In the genomic region with DNA sequence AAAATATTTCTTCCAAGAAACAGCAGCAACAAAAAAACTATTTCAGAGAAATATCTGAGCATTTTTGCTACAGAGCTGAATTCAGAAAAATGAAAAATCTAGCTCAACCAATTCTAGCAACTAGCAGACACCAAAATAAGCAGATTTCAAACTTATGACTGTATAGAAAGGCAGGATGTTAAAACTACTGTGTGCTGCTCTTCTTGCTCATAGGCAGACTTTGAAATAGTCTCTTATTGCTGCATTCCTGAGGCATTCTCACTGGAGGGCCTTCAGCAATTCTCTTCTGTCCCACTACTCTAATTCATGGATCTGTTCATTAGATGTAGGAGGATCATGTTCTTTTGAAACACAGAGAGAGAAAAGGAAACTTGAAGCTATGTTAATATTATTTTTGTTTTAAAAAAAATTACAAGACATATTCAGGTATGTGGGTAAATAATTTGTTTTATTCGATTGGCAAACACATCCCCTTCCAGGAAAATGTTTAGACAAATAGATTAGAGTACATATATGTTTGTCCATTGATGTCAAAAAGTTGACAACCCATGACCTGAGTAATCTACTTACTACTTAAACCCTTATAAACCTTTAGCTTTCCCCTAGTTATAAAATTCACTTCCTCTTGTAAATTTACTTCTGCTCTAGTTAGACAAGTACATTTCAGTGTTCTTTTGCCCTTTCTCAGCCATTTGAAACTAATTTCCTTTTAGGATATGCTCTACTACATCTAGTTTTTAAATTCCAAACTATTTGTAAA, we compare ENCODE assay signal across 15 cellular contexts.
"Had no signal": no experiment of that assay in that cellular context is flagged by ENCODE, and none has a peak within 500 bp of the region (broad histone marks: within the 10 kb centered on the region; RNA-seq: fewer than 3 reads in every experiment).

No MANE protein-coding gene starts in this region.

- H3K36me3 Mint-ChIP-seq: naive thymus-derived CD8-positive, alpha-beta T cell; stimulated activated memory B cell treated with anti-CD40 and anti-IgM and Interleukin-4, amounts not matched to agents 10 μg/mL and 1 μg/mL and 100 μg/mL, for 72 hours had no signal

- ATAC-seq: activated CD8-positive, alpha-beta T cell treated with anti-CD3 and anti-CD28 coated beads for 36 hours; esophagus mucosa; left colon; mucosa of descending colon; naive thymus-derived CD8-positive, alpha-beta T cell; stimulated activated memory B cell treated with anti-CD40 and anti-IgM and Interleukin-4, amounts not matched to agents 10 μg/mL and 1 μg/mL and 100 μg/mL, for 72 hours had no signal

- H3K4me3 Mint-ChIP-seq: activated CD8-positive, alpha-beta T cell treated with anti-CD3 and anti-CD28 coated beads for 36 hours; activated T-helper 1 cell treated with anti-CD3 and anti-CD28 coated beads, Interleukin-12 subunit alpha, Interleukin-12 subunit beta, Interleukin-2, Interleukin-4 antibody, amounts not matched to agents 30 ng/mL and 10 ng/mL and 1 ng/mL, durations not matched to agents 14 hours and 24 hours and 36 hours; endodermal cell; naive thymus-derived CD8-positive, alpha-beta T cell; stimulated activated memory B cell treated with anti-CD40 and anti-IgM and Interleukin-4, amounts not matched to agents 10 μg/mL and 1 μg/mL and 100 μg/mL, for 72 hours had no signal

- H3K9me3 Mint-ChIP-seq: activated T-helper 1 cell treated with anti-CD3 and anti-CD28 coated beads, Interleukin-12 subunit alpha, Interleukin-12 subunit beta, Interleukin-2, Interleukin-4 antibody, amounts not matched to agents 30 ng/mL and 10 ng/mL and 1 ng/mL, durations not matched to agents 14 hours and 24 hours and 36 hours; endodermal cell had no signal

- H3K27ac ChIP-seq: right atrium auricular region, skin epidermis, transverse colon had no signal

- H3K4me3 ChIP-seq: mucosa of descending colon, right atrium auricular region, skin epidermis, transverse colon had no signal

- DNase-seq: activated CD8-positive, alpha-beta memory T cell treated with anti-CD3 and anti-CD28 coated beads, Interleukin-2, amount 50 U/mL, for 48 hours; activated CD8-positive, alpha-beta T cell treated with anti-CD3 and anti-CD28 coated beads for 36 hours; activated naive CD4-positive, alpha-beta T cell; aorta; central memory CD4-positive, alpha-beta T cell; endodermal cell; left colon; mucosa of descending colon; naive thymus-derived CD8-positive, alpha-beta T cell; transverse colon had no signal

- H3K27me3 ChIP-seq: right atrium auricular region, transverse colon had no signal

- H3K27me3 Mint-ChIP-seq: activated CD8-positive, alpha-beta T cell treated with anti-CD3 and anti-CD28 coated beads for 36 hours; naive thymus-derived CD8-positive, alpha-beta T cell; stimulated activated memory B cell treated with anti-CD40 and anti-IgM and Interleukin-4, amounts not matched to agents 10 μg/mL and 1 μg/mL and 100 μg/mL, for 72 hours had no signal

- H3K4me1 Mint-ChIP-seq: endodermal cell; naive thymus-derived CD8-positive, alpha-beta T cell; stimulated activated memory B cell treated with anti-CD40 and anti-IgM and Interleukin-4, amounts not matched to agents 10 μg/mL and 1 μg/mL and 100 μg/mL, for 72 hours had no signal

- H3K36me3 ChIP-seq: right atrium auricular region, transverse colon had no signal

- H3K27ac Mint-ChIP-seq: activated CD8-positive, alpha-beta T cell treated with anti-CD3 and anti-CD28 coated beads for 36 hours; activated T-helper 1 cell treated with anti-CD3 and anti-CD28 coated beads, Interleukin-12 subunit alpha, Interleukin-12 subunit beta, Interleukin-2, Interleukin-4 antibody, amounts not matched to agents 30 ng/mL and 10 ng/mL and 1 ng/mL, durations not matched to agents 14 hours and 24 hours and 36 hours; endodermal cell; naive thymus-derived CD8-positive, alpha-beta T cell; stimulated activated memory B cell treated with anti-CD40 and anti-IgM and Interleukin-4, amounts not matched to agents 10 μg/mL and 1 μg/mL and 100 μg/mL, for 72 hours had no signal
